8 cellular contexts compared by ENCODE assay signal in the genomic region with DNA sequence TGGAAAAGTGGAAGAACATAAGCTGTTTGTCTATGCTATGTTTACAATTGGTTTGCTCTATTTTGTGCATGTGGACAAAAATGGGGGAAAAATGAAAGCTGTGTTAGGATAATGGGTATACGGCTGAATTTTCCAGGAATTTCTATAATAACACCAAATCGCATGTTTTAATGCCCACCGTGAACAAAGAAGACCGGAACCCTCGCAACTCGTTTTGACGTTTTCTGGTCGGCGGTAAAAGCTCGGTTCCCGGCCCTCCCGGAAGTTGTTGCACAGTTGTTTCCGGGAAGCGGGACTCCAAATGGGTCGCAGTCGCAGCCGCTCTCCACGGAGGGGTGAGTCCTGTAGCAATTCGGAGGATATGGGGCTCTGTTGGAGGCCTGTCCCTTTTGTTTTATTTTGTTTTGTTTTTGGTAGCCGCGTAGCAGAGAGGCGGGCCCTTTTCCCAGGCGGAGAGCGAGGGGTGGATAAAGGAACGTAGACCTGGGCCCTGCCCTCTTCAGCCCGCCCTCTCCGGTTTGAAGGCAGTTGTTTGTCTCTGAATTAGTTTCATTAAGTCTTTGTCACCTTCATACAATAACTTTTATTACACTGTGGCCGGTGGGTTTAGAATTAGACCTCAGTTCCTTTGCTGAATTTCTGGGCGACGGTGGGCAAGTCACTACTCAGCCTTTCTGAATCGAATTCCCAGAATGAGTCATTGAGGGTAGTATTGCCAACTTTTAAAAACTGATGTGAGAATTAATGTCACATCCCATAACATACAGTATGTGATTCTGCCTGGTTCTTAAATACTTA. TPM values are rescaled to one million over a fixed set of nuclear protein-coding genes. Genes with fewer than 3 reads are reported as not detected.
DNase-seq lines count a peak whose midpoint lies in the region; ATAC-seq and TF ChIP-seq lines count a peak whose summit lies in the region.

A gene with protein sequence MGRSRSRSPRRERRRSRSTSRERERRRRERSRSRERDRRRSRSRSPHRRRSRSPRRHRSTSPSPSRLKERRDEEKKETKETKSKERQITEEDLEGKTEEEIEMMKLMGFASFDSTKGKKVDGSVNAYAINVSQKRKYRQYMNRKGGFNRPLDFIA (plus strand): TSS at position 273 of the 798 bp plus-strand sequence. CDS start 29 bp downstream, at position 302.

- H3K36me3 Mint-ChIP-seq in WTC11: peaks cover 32% of the 10 kb centered on the region

- H3K4me2 ChIP-seq in mammary epithelial cell (ENCODE audit: insufficient read depth, low read depth, low read length): peak within 1 kb of the TSS; percentile 79

- POLR2A ChIA-PET in WTC11 (lab: Charles Lee): interaction anchor here (2.0 kb wide), 1 partner anchor 20 kb away, joined by 11 read pairs; the partner anchor contains the start of gene MXD1

- no peaks in the 10 kb centered on the region for H3K4me1 Mint-ChIP-seq in WTC11

- H3K4me3 Mint-ChIP-seq in WTC11: peak within 1 kb of the TSS; percentile 98

- H3K4me1 ChIP-seq in mammary epithelial cell (ENCODE audit: insufficient read depth, low read length) (peaks cover 10% of the 10 kb centered on the region), iPS-20b (ENCODE audit: insufficient read depth, low read length) (peaks cover 4% of the 10 kb centered on the region; the same call in 1 of the 2 replicates), skeletal muscle tissue (ENCODE audit: control insufficient read depth in 3 of 3, insufficient read depth in 3 of 3, low read length in 3 of 3) (peaks cover 7 to 18% (median 9%) of the 10 kb centered on the region in 3 donors)

- H3K27ac ChIP-seq in mammary epithelial cell (ENCODE audit: insufficient read depth, low read depth, low read length) (peak within 1 kb of the TSS; percentile 94), iPS-20b (ENCODE audit: low read length) (peak within 1 kb of the TSS; percentile 61), skeletal muscle tissue (ENCODE audit: low read depth, low read length) (peak within 1 kb of the TSS; percentile 86)

- H3K9me3 Mint-ChIP-seq in WTC11: peaks cover 11% of the 10 kb centered on the region

- H3K9ac ChIP-seq in mammary epithelial cell (ENCODE audit: insufficient read depth, low read length) (peak within 1 kb of the TSS; percentile 98), iPS-20b (ENCODE audit: low read depth, low read length) (peak within 1 kb of the TSS; percentile 96), skeletal muscle tissue (ENCODE audit: low read depth in 1 of 3, low read length in 3 of 3) (peak within 1 kb of the TSS; percentile 90 to 97 (median 96))

- H3K36me3 ChIP-seq in mammary epithelial cell (ENCODE audit: insufficient read depth, low read length) (peaks cover 16% of the 10 kb centered on the region), iPS-20b (ENCODE audit: insufficient read depth, low read depth, low read length) (peaks cover 31% of the 10 kb centered on the region), skeletal muscle tissue (ENCODE audit: control insufficient read depth in 3 of 3, insufficient read depth in 3 of 3, low read length in 3 of 3) (peaks cover 12 to 24% (median 15%) of the 10 kb centered on the region in 3 donors)

- CTCF ChIA-PET in WTC11 (lab: Charles Lee) (interaction anchor here (0.5 to 3.1 kb wide), 6 partner anchors 13 to 397 kb away, joined by 3 to 26 read pairs (median 4); partner anchors contain the start of gene MXD1), mammary epithelial cell (lab: Charles Lee; ENCODE audit: low non-redundant PET) (interaction anchor here (0.5 to 1.3 kb wide), 2 partner anchors 169 to 177 kb away, joined by 3 to 9 read pairs; no protein-coding TSS in a partner anchor)

- H3K9me3 ChIP-seq in mammary epithelial cell (replicated peaks; ENCODE audit: insufficient read depth, low read length): no peaks in the 10 kb centered on the region
- no peaks in the 10 kb centered on the region for H3K9me3 ChIP-seq in iPS-20b (ENCODE audit: insufficient read depth, low read depth, low read length)
- H3K9me3 ChIP-seq in skeletal muscle tissue (ENCODE audit: control insufficient read depth in 3 of 3, low read length in 3 of 3): no peaks in the 10 kb centered on the region

- TF ChIP-seq CTCF in GM10266 (IDR thresholded peaks at IDR 0.05; ENCODE audit: control insufficient read depth, insufficient read depth, low read depth, missing control alignments) (no peak), WTC11 (IDR thresholded peaks at IDR 0.05) (no peak), mammary epithelial cell (conservative IDR thresholded peaks at IDR 0.05 in 1 of 2, IDR thresholded peaks at IDR 0.05 in 1 of 2; ENCODE audit: extremely low read depth in 1 of 2, insufficient read depth in 1 of 2, low read depth in 1 of 2, low read length in 2 of 2) (no peak)

- peak within 1 kb of the TSS; percentile 59 to 96 (median 96) for H3K4me3 ChIP-seq in mammary epithelial cell (replicated peaks in 1 of 3; ENCODE audit: insufficient read depth in 1 of 3, low read depth in 2 of 3, low read length in 3 of 3)
- peak within 1 kb of the TSS; percentile 99 for H3K4me3 ChIP-seq in iPS-20b (ENCODE audit: low read length)
- peak within 1 kb of the TSS; percentile 71 to 95 (median 91) for H3K4me3 ChIP-seq in skeletal muscle tissue (ENCODE audit: low read length in 3 of 3)

- in situ Hi-C loops in mammary epithelial cell (cut with MboI; ENCODE audit: low sequenced_read_pairs in 2 of 2): no loop called here

- peak within 1 kb of the TSS; percentile 99 for H2AFZ ChIP-seq in mammary epithelial cell (ENCODE audit: low read depth, low read length)

- no peaks in the 10 kb centered on the region for H3K27me3 Mint-ChIP-seq in WTC11 (ENCODE audit: low read depth)

- DNase-seq in GM10266 (ENCODE audit: extremely low spot score) (peak; percentile 71), NCI-H226 (peak; percentile 60), WTC11 (ENCODE audit: low spot score) (peak; percentile 75), mammary epithelial cell (peak; percentile 71)

- peaks cover 45% of the 10 kb centered on the region for H3K79me2 ChIP-seq in mammary epithelial cell (ENCODE audit: insufficient read depth, low read length)

- H4K20me1 ChIP-seq in mammary epithelial cell (ENCODE audit: insufficient read depth, low read length): no peaks in the 10 kb centered on the region

- dilution Hi-C loops in mammary epithelial cell (cut with HindIII; ENCODE audit: low sequenced_read_pairs): no loop called here

- ATAC-seq in HG02870 (IDR thresholded peaks at IDR 0.05; ENCODE audit: unreplicated experiment) (peak; percentile 65), WTC11 (peak; percentile 89), HG03565 (IDR thresholded peaks at IDR 0.05; ENCODE audit: unreplicated experiment) (no peak)

- 2% methylated on average over 30 of the region's 31 CpGs for WGBS in mammary epithelial cell (ENCODE audit: low coverage, missing lambda C conversion rate)

- TSS peak; percentile 50 for BruUV-seq in mammary epithelial cell (replicated peaks; lab: Mats Ljungman, UMichigan)

- H3K27me3 ChIP-seq in mammary epithelial cell (ENCODE audit: insufficient read depth, low read length): no peaks in the 10 kb centered on the region
- H3K27me3 ChIP-seq in iPS-20b (ENCODE audit: insufficient read depth, low read length): no peaks in the 10 kb centered on the region
- H3K27me3 ChIP-seq in skeletal muscle tissue (ENCODE audit: control insufficient read depth in 3 of 3, insufficient read depth in 3 of 3, low read length in 3 of 3): no peaks in the 10 kb centered on the region

- peak within 1 kb of the TSS; percentile 96 for H3K27ac Mint-ChIP-seq in WTC11

- intact Hi-C loops in mammary epithelial cell (cut with micrococcal nuclease): loop anchor here (1.0 to 10.0 kb wide), 3 partner anchors 59 to 170 kb away; partner anchors contain the start of gene ANXA4

TF ChIP-seq in WTC11, 78 proteins besides CTCF, POLR2A, EP300 and RAD21 (continues in another document):
- TF ChIP-seq NR3C1 (CRISPR knock-in tag; conservative IDR thresholded peaks at IDR 0.05; ENCODE audit: low read depth): no peak
- TF ChIP-seq, protein P1, sequence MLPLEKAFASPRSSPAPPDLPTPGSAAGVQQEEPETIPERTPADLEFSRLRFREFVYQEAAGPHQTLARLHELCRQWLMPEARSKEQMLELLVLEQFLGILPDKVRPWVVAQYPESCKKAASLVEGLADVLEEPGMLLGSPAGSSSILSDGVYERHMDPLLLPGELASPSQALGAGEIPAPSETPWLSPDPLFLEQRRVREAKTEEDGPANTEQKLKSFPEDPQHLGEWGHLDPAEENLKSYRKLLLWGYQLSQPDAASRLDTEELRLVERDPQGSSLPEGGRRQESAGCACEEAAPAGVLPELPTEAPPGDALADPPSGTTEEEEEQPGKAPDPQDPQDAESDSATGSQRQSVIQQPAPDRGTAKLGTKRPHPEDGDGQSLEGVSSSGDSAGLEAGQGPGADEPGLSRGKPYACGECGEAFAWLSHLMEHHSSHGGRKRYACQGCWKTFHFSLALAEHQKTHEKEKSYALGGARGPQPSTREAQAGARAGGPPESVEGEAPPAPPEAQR (CRISPR knock-in tag; IDR thresholded peaks at IDR 0.05): no peak
- no peak for TF ChIP-seq RELA (CRISPR knock-in tag; IDR thresholded peaks at IDR 0.05; ENCODE audit: borderline replicate concordance)
- 0 out of 2 replicates have a peak, but pooled peaks have one; percentile 36 for TF ChIP-seq SMAD3 (CRISPR knock-in tag; IDR thresholded peaks at IDR 0.05; ENCODE audit: borderline replicate concordance)
- peak; percentile 17; the same call in 1 of the 2 replicates for TF ChIP-seq TEAD1 (CRISPR knock-in tag; IDR thresholded peaks at IDR 0.05)
- no peak for TF ChIP-seq ZNF232 (CRISPR knock-in tag; IDR thresholded peaks at IDR 0.05)
- TF ChIP-seq NFE2L1 (CRISPR knock-in tag; IDR thresholded peaks at IDR 0.05): no peak
- TF ChIP-seq CBFB (CRISPR knock-in tag; IDR thresholded peaks at IDR 0.05; ENCODE audit: low read depth): no peak
- peak; percentile 90 for TF ChIP-seq GABPB1 (CRISPR knock-in tag; IDR thresholded peaks at IDR 0.05)
- 0 out of 2 replicates have a peak, but pooled peaks have one; percentile 50 for TF ChIP-seq SP1 (CRISPR knock-in tag; conservative IDR thresholded peaks at IDR 0.05)
- TF ChIP-seq ZNF121 (CRISPR knock-in tag; IDR thresholded peaks at IDR 0.05): no peak
- no peak for TF ChIP-seq MLX (CRISPR knock-in tag; IDR thresholded peaks at IDR 0.05)
- TF ChIP-seq IRF2 (CRISPR knock-in tag; IDR thresholded peaks at IDR 0.05; ENCODE audit: borderline replicate concordance, low read depth): no peak

RNA-seq across cellular contexts. Expression of the gene that starts here (rescaled TPM):
- total RNA-seq in WTC11 (2021): 38.4 to 45.9 TPM (median 39.9 TPM) in 3 replicates
- total RNA-seq in mammary epithelial cell: 10 to 100 TPM; 25.3 to 51.2 TPM
- polyA plus RNA-seq in mammary epithelial cell: 29.8 TPM
- polyA minus RNA-seq in mammary epithelial cell: 3.8 TPM
- 31.8 TPM for total RNA-seq in skeletal muscle tissue
